ENCODE assay signal across 1 cellular context in the genomic region with DNA sequence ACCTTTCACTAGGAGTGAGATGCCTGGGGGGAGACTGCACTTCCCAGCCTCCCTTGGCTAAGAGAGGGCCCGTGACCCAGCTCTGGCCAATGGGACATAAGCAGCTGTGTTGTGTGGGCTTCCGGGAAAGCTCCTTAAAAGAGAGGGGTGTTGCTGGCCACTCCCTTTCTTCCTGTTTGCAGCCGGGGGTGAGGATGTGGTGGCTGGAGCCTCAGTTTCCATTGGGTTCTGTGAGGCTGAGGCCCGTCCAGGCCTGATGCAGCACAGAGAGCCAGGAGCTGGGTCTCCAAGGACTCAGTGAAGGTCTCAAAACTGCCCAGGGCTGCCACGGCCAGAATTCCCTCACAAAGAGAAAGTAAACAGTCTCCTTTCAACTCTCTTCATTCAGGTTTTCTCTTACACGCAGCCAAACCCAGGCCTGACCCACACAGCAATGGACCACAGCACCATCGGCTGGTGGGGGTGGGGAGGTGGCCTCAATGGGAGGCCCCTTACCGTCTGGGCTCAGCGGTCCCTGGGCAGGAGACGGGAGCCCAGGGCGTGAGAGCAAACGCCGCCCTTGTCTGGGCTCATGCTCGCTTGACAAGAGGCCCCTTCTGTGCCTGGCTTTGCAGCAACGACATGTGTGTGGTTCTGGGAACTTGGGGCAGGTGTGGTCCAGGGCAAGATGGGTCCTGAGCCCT.
TF ChIP-seq lines count a peak whose summit lies in the region.

No MANE protein-coding gene starts in this region.

TF ChIP-seq in SK-N-SH treated with all-trans-retinoic acid at 6 μM for 48 hours, 23 proteins besides CTCF, POLR2A, EP300 and RAD21 (continued from another document):
- TF ChIP-seq, protein P1, sequence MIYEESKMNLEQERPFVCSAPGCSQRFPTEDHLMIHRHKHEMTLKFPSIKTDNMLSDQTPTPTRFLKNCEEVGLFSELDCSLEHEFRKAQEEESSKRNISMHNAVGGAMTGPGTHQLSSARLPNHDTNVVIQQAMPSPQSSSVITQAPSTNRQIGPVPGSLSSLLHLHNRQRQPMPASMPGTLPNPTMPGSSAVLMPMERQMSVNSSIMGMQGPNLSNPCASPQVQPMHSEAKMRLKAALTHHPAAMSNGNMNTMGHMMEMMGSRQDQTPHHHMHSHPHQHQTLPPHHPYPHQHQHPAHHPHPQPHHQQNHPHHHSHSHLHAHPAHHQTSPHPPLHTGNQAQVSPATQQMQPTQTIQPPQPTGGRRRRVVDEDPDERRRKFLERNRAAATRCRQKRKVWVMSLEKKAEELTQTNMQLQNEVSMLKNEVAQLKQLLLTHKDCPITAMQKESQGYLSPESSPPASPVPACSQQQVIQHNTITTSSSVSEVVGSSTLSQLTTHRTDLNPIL (CRISPR knock-in tag; IDR thresholded peaks at IDR 0.05; ENCODE audit: low read depth) = no peak
- TF ChIP-seq CSRNP3 (CRISPR knock-in tag; IDR thresholded peaks at IDR 0.05) = no peak
- TF ChIP-seq ZC3H10 (CRISPR knock-in tag; IDR thresholded peaks at IDR 0.05) = no peak
- TF ChIP-seq TCF4 (CRISPR knock-in tag; IDR thresholded peaks at IDR 0.05; ENCODE audit: borderline replicate concordance) = no peak
- no peak for TF ChIP-seq ZFP30 (CRISPR knock-in tag; IDR thresholded peaks at IDR 0.05)
